In the genomic region with DNA sequence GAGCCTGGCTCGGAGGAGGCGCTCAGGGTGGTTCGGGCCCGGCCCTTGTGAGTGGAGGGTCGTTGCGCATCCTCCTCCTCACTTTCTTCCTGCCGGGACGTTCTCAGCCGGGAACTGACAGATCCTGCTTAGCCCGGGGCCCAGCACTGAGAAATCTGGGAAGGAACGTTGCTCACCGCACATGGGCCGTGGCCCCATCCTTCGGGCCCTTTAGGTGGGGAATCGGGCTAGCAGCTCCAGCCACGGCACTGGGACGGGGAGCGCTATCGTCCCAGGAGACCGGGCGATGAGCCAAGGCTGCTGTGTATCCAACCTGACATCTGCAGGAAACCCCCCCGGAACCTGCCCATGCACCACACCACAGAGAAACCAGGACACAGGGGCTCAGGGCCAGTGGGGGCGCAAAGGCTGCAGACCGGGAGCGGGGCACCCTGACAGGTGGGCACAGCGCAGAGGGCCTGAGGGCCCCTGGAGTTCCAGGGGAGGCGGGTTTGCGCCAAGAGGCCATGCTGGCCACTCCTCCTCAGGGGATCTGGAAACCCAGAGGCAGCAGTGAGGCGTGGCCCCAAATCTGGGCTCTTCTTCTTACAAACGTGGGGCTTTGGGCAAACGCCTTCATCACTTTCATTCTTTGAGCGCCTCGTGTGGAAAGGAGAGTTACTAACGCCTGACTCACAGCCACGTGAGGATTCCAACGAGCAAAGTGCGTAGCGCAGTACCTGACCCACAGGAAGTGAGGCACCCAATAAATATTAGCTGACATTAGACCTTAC, we compare ENCODE assay signal across 8 cellular contexts. TPM values are rescaled to one million over a fixed set of nuclear protein-coding genes. Genes with fewer than 3 reads are reported as not detected.
DNase-seq lines count a peak whose midpoint lies in the region; ATAC-seq and TF ChIP-seq lines count a peak whose summit lies in the region.

A gene (minus strand): TSS at position 116 of the 773 bp plus-strand sequence. CDS start 4,659 bp downstream, outside the sequence.

- TF ChIP-seq POLR2A in stomach (IDR thresholded peaks at IDR 0.05): no peak

- DNase-seq in CD1c-positive myeloid dendritic cell (ENCODE audit: extremely low spot score): peak; percentile 89
- DNase-seq in RWPE1 (ENCODE audit: low spot score): peak; percentile 89
- peak; percentile 91 for DNase-seq in activated effector memory CD4-positive, alpha-beta T cell treated with anti-CD3 and anti-CD28 coated beads, Interleukin-2, amount 50 U/mL, for 16 hours
- peak; percentile 99 for DNase-seq in foreskin keratinocyte
- peak; percentile 81 for DNase-seq in stomach

- 1 to 2% (median 2%) methylated on average over 24 to 38 of the region's 38 CpGs for WGBS in stomach, 5 donors

- H3K27ac ChIP-seq in HUES48 (ENCODE audit: low read depth, low read length) (peak within 1 kb of the TSS; percentile 6), RWPE1 (peak within 1 kb of the TSS; percentile 98), foreskin keratinocyte (peak within 1 kb of the TSS; percentile 74), stomach (peak within 1 kb of the TSS; percentile 28 to 74 (median 65))

- CTCF ChIA-PET in RWPE1 (lab: Yijun Ruan, JAX): interaction anchor here (0.6 to 1.0 kb wide), 4 partner anchors 36 to 463 kb away, joined by 3 to 4 read pairs (median 3); no protein-coding TSS in a partner anchor

- TF ChIP-seq EP300 in stomach (IDR thresholded peaks at IDR 0.05): no peak

- POLR2A ChIA-PET in RWPE1 (lab: Yijun Ruan, JAX; ENCODE audit: low non-redundant PET): no interaction called here

- H3K9ac ChIP-seq in HUES48 (ENCODE audit: low read depth, low read length): no peak within 1 kb of the TSS

- H2AFZ ChIP-seq in neuron (ENCODE audit: low read depth, low read length): peak within 1 kb of the TSS; percentile 6

- H3K27me3 ChIP-seq in HUES48 (ENCODE audit: control insufficient read depth, insufficient read depth, low read length): peaks cover 49% of the 10 kb centered on the region
- H3K27me3 ChIP-seq in foreskin keratinocyte: no peaks in the 10 kb centered on the region
- no peaks in the 10 kb centered on the region for H3K27me3 ChIP-seq in neuron (ENCODE audit: insufficient read depth, low read length)
- H3K27me3 ChIP-seq in stomach: peaks cover 0 to 51% (median 49%) of the 10 kb centered on the region in 3 donors

- H3K4me1 ChIP-seq in HUES48 (ENCODE audit: control insufficient read depth, insufficient read depth, low read length) (peaks cover 26% of the 10 kb centered on the region), foreskin keratinocyte (peaks cover 21% of the 10 kb centered on the region), neuron (ENCODE audit: insufficient read depth, low read length) (peaks cover 26% of the 10 kb centered on the region), stomach (peaks cover 26 to 42% (median 28%) of the 10 kb centered on the region in 4 donors)

- TF ChIP-seq CTCF in RWPE1 (conservative IDR thresholded peaks at IDR 0.05; ENCODE audit: low read depth) (peak; percentile 63), foreskin keratinocyte (conservative IDR thresholded peaks at IDR 0.05) (peak; percentile 58), stomach (IDR thresholded peaks at IDR 0.05) (peak in 3 of 7 experiments; percentile 10 to 32 (median 30))

- H3K36me3 ChIP-seq in HUES48 (ENCODE audit: control insufficient read depth, insufficient read depth, low read length): peaks cover 4% of the 10 kb centered on the region; the same call in 1 of the 2 replicates
- H3K36me3 ChIP-seq in neuron (ENCODE audit: insufficient read depth, low read length): peaks cover 4% of the 10 kb centered on the region
- H3K36me3 ChIP-seq in stomach: peaks cover 0 to 16% (median 8%) of the 10 kb centered on the region in 4 donors

- peak; percentile 47 for ATAC-seq in GM19328 (IDR thresholded peaks at IDR 0.05; ENCODE audit: unreplicated experiment)
- ATAC-seq in foreskin keratinocyte: peak; percentile 68

- no peaks in the 10 kb centered on the region for H3K9me3 ChIP-seq in HUES48 (ENCODE audit: control insufficient read depth, insufficient read depth, low read length)
- no peaks in the 10 kb centered on the region for H3K9me3 ChIP-seq in neuron (ENCODE audit: low read length)
- H3K9me3 ChIP-seq in stomach: no peaks in the 10 kb centered on the region

- intact Hi-C loops in stomach (cut with DNase I; ENCODE audit: low total_unique reads): no loop called here

- H3K4me3 ChIP-seq in HUES48 (ENCODE audit: low read depth, low read length): peak within 1 kb of the TSS; percentile 71
- H3K4me3 ChIP-seq in neuron (ENCODE audit: low read length): peak within 1 kb of the TSS; percentile 47
- peak within 1 kb of the TSS; percentile 58 to 65 (median 60) for H3K4me3 ChIP-seq in stomach

RNA-seq across cellular contexts. Expression of the gene that starts here (rescaled TPM):
- 146 and 157 TPM in 2 replicates for total RNA-seq in foreskin keratinocyte
- 85.3 and 105 TPM in 2 replicates for polyA plus RNA-seq in foreskin keratinocyte
- 1 to 10 TPM in 1 of 5 donors, under 1 TPM in 1, not detected in 3; 0.29 to 7.0 TPM for total RNA-seq in stomach
- under 1 TPM in 2 of 3 donors, not detected in 1; 0.18 to 0.44 TPM for polyA plus RNA-seq in stomach

Comparison
In these comparisons a context has a peak if more than half of its experiments do, and no peak if none do; other contexts are left out.
1. Peak in every context shown above with its lines: DNase-seq, ATAC-seq, H3K4me3 ChIP-seq and H3K27ac ChIP-seq.
2. RNA of the gene that starts here (total RNA-seq): 146 to 157 TPM in foreskin keratinocyte; 0.29 to 7.0 TPM in stomach; every median in the first group is over 10 times any median in the second.
3. RNA of the gene that starts here (polyA plus RNA-seq): 85.3 to 105 TPM in foreskin keratinocyte; 0.18 to 0.44 TPM in stomach; every median in the first group is over 10 times any median in the second.
4. H3K27ac ChIP-seq: peak in every context shown above with its lines; median percentile 98 in RWPE1; 74 in foreskin keratinocyte; 65 in stomach; 6 in HUES48.